Comparison of ENCODE assay signal across 1 cellular context in genomic region chr7:158075633-158076001, GRCh38.
TF ChIP-seq lines count a peak whose summit lies in the region.

No MANE protein-coding gene starts in this region.

TF ChIP-seq in SK-N-SH, 30 proteins besides CTCF, POLR2A, EP300 and RAD21 (continued from another document):
- no peak for TF ChIP-seq USF1 (IDR thresholded peaks at IDR 0.05; ENCODE audit: borderline replicate concordance, low read depth)
